9 cellular contexts compared by ENCODE assay signal in genomic region chr17:19110189-19111094, GRCh38. TPM values are rescaled to one million over a fixed set of nuclear protein-coding genes. Genes with fewer than 3 reads are reported as not detected.
A peak's percentile ranks its signal among the peaks of the same experiment; 100 is the strongest.
DNase-seq lines count a peak whose midpoint lies in the region; ATAC-seq and TF ChIP-seq lines count a peak whose summit lies in the region.
"Not testable (repeated sequence)": the region's sequence is repeated elsewhere in the genome, so short reads cannot be mapped to it uniquely, and the experiment has no call there.
"Had no signal": no experiment of that assay in that cellular context is flagged by ENCODE, and none has a peak within 500 bp of the region (broad histone marks: within the 10 kb centered on the region; RNA-seq: fewer than 3 reads in every experiment).

No MANE protein-coding gene starts in this region.

- not testable (repeated sequence) for H3K9ac ChIP-seq in DND-41 (ENCODE audit: low read depth, low read length)

- ATAC-seq in DND-41 (ENCODE audit: insufficient read depth, low read depth) (peak; percentile 45; the same call in 2 of the 3 replicates), GM19455 (IDR thresholded peaks at IDR 0.05; ENCODE audit: unreplicated experiment) (peak; percentile 38), HG02678 (IDR thresholded peaks at IDR 0.05; ENCODE audit: unreplicated experiment) (peak; percentile 26), HG03460 (IDR thresholded peaks at IDR 0.05; ENCODE audit: unreplicated experiment) (peak; percentile 14)
- ATAC-seq in activated CD4-positive, CD25-positive, alpha-beta regulatory T cell treated with anti-CD3 and anti-CD28 coated beads, Interleukin-2, amount 50 U/mL, for 24 hours = peak; percentile 42 to 45
- ATAC-seq in naive thymus-derived CD8-positive, alpha-beta T cell = peak; percentile 56 to 80

- H3K36me3 ChIP-seq in DND-41 (ENCODE audit: insufficient read depth, low read length); esophagus squamous epithelium; tibial artery: not testable (repeated sequence)

- H3K27ac ChIP-seq in DND-41 (ENCODE audit: low read length) = not testable (repeated sequence)
- H3K27ac ChIP-seq in esophagus squamous epithelium = peak overlapping the region; percentile 79 to 93 (median 84)
- peak overlapping the region; percentile 85 to 93 for H3K27ac ChIP-seq in tibial artery

- H3K4me3 ChIP-seq in DND-41 (ENCODE audit: low read depth in 1 of 2, low read length in 2 of 2) (peak overlapping the region in 1 of 2 experiments; percentile 47; a peak in 1 of 4 replicates), esophagus squamous epithelium (peak overlapping the region in 3 of 4 donors; percentile 38 to 64 (median 57)), tibial artery (peak overlapping the region; percentile 51 to 61)

- H3K9me3 Mint-ChIP-seq in naive thymus-derived CD8-positive, alpha-beta T cell = not testable (repeated sequence)

- TF ChIP-seq POLR2A in esophagus squamous epithelium (IDR thresholded peaks at IDR 0.05) = not testable (repeated sequence)

- not testable (repeated sequence) for H3K4me3 Mint-ChIP-seq in naive thymus-derived CD8-positive, alpha-beta T cell

- H3K4me1 Mint-ChIP-seq in naive thymus-derived CD8-positive, alpha-beta T cell = not testable (repeated sequence)

- not testable (repeated sequence) for H3K9me3 ChIP-seq in DND-41 (ENCODE audit: insufficient read depth, low read length, severe bottlenecking); esophagus squamous epithelium; tibial artery

- H3K4me1 ChIP-seq in DND-41 (ENCODE audit: insufficient read depth, low read length); esophagus squamous epithelium; tibial artery: not testable (repeated sequence)

- peak overlapping the region; percentile 61 for H3K4me2 ChIP-seq in DND-41 (ENCODE audit: insufficient read depth, low read length)

- not testable (repeated sequence) for H3K36me3 Mint-ChIP-seq in naive thymus-derived CD8-positive, alpha-beta T cell

- not testable (repeated sequence) for H3K27me3 Mint-ChIP-seq in naive thymus-derived CD8-positive, alpha-beta T cell

- no CpG with 5 or more reads among the region's 44 CpGs for WGBS in esophagus squamous epithelium, 2 donors

- not testable (repeated sequence) for DNase-seq in DND-41; esophagus squamous epithelium (lab: John Stamatoyannopoulos, UW); naive thymus-derived CD8-positive, alpha-beta T cell; tibial artery

- not testable (repeated sequence) for H3K27ac Mint-ChIP-seq in naive thymus-derived CD8-positive, alpha-beta T cell

- not testable (repeated sequence) for H3K79me2 ChIP-seq in DND-41 (ENCODE audit: insufficient read depth, low read length)

- not testable (repeated sequence) for H4K20me1 ChIP-seq in DND-41 (ENCODE audit: insufficient read depth, low read length)

- not testable (repeated sequence) for H2AFZ ChIP-seq in DND-41 (ENCODE audit: low read depth, low read length)

- POLR2A ChIA-PET in naive thymus-derived CD8-positive, alpha-beta T cell (lab: Charles Lee) = not testable (repeated sequence)

- not testable (repeated sequence) for H3K27me3 ChIP-seq in DND-41 (ENCODE audit: insufficient read depth, low read length, poor library complexity); esophagus squamous epithelium; tibial artery

- intact Hi-C loops in esophagus squamous epithelium (cut with DNase I); tibial artery (cut with DNase I; ENCODE audit: low total_unique reads): not testable (repeated sequence)

- not testable (repeated sequence) for TF ChIP-seq CTCF in DND-41 (IDR thresholded peaks at IDR 0.05; ENCODE audit: borderline replicate concordance, extremely low read depth, low read length, poor library complexity, severe bottlenecking); esophagus squamous epithelium (IDR thresholded peaks at IDR 0.05); tibial artery (IDR thresholded peaks at IDR 0.05)

RNA-seq across cellular contexts. Expression of gene GRAPL, which starts 16.9 kb away (rescaled TPM):
- total RNA-seq in esophagus squamous epithelium = 1 to 10 TPM in 1 of 4 donors, not detected in 3; 4.0 TPM
- total RNA-seq in naive thymus-derived CD8-positive, alpha-beta T cell = 10 to 100 TPM; 67.3 to 69.6 TPM
- 1 to 10 TPM in 1 of 3 donors, under 1 TPM in 2; 0.44 to 1.2 (median 0.71) TPM for polyA plus RNA-seq in naive thymus-derived CD8-positive, alpha-beta T cell
- polyA plus RNA-seq: neural cell had no signal

Comparison
In these comparisons a context has a peak if more than half of its experiments do, and no peak if none do; other contexts are left out.
1. ATAC-seq: peak in every context shown above with its lines; median percentile 68 in naive thymus-derived CD8-positive, alpha-beta T cell; 45 in DND-41; 44 in activated CD4-positive, CD25-positive, alpha-beta regulatory T cell treated with anti-CD3 and anti-CD28 coated beads, Interleukin-2, amount 50 U/mL, for 24 hours; 38 in GM19455; 26 in HG02678; 14 in HG03460.
2. RNA of gene GRAPL, which starts 16.9 kb away (total RNA-seq): 67.3 to 69.6 TPM in naive thymus-derived CD8-positive, alpha-beta T cell; 4.0 TPM in esophagus squamous epithelium; every median in the first group is over 10 times any median in the second.